In the genomic region with DNA sequence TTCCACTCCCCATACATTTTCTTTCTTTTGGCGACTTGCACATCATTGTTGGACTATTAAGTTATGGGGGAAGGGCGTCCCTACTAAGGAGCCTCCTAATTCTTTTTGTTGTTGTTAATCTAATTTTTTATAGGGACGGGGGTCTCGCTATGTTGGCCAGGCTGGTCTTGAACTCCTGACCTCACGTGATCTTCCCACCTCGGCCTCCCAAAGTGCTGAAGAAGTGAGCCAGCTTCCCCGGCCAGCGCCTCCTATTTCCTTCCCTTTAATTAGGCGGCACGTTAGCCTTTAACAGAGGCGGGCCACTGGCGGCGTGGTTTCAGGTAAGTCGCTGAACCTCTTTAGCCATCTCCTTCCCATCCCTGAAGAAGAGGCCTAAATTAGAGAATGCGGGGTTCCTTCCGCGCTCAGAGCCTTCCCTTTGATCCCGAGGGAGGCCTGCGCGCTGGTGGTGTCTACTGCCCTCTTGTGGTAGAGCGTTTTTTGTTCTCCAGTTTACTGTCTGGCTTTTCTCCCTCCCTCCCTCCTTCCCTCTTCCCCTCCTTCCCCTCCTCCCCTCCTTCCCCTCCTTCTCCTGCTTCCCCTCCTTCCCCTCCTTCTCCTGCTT, we compare ENCODE assay signal across 8 cellular contexts. TPM values are rescaled to one million over a fixed set of nuclear protein-coding genes. Genes with fewer than 3 reads are reported as not detected.
DNase-seq lines count a peak whose midpoint lies in the region; ATAC-seq and TF ChIP-seq lines count a peak whose summit lies in the region.

No MANE protein-coding gene starts in this region.

- H3K36me3 Mint-ChIP-seq in activated naive CD4-positive, alpha-beta T cell treated with anti-CD3 and anti-CD28 coated beads, Interleukin-2, amount 50 U/mL, for 72 hours = no peaks in the 10 kb centered on the region

- ATAC-seq in SK-N-SH treated with all-trans-retinoic acid at 6 μM for 48 hours (peak; percentile 97), HG03045 (IDR thresholded peaks at IDR 0.05; ENCODE audit: unreplicated experiment) (no peak)
- peak; percentile 85 to 94 for ATAC-seq in activated naive CD4-positive, alpha-beta T cell treated with anti-CD3 and anti-CD28 coated beads, Interleukin-2, amount 50 U/mL, for 72 hours

- peak; percentile 82 for DNase-seq in EL
- DNase-seq in NCI-H1092 treated with DMSO at 0.1 percent for 48 hours (lab: John Stamatoyannopoulos, UW) = peak; percentile 79
- DNase-seq in activated naive CD4-positive, alpha-beta T cell treated with anti-CD3 and anti-CD28 coated beads, Interleukin-2, amount 50 U/mL, for 72 hours (ENCODE audit: low spot score in 2 of 2) = peak; percentile 69 to 76
- DNase-seq in head of caudate nucleus = peak; percentile 28 to 87 (median 71)
- peak; percentile 23 to 93 (median 66) for DNase-seq in posterior cingulate gyrus
- DNase-seq in ureter (ENCODE audit: low spot score) = peak; percentile 60

- no peaks in the 10 kb centered on the region for H3K9me3 Mint-ChIP-seq in activated naive CD4-positive, alpha-beta T cell treated with anti-CD3 and anti-CD28 coated beads, Interleukin-2, amount 50 U/mL, for 72 hours

- intact Hi-C loops in head of caudate nucleus (cut with DNase I) = loop anchor here (5.0 kb wide), 1 partner anchor 235 kb away; no protein-coding TSS in a partner anchor
- intact Hi-C loops in posterior cingulate gyrus (cut with DNase I) = loop anchor here (1.0 to 10.0 kb wide), 2 partner anchors 118 to 235 kb away; partner anchors contain the start of gene PER3

- peak overlapping the region in 1 of 2 donors; percentile 24 for H3K27ac Mint-ChIP-seq in activated naive CD4-positive, alpha-beta T cell treated with anti-CD3 and anti-CD28 coated beads, Interleukin-2, amount 50 U/mL, for 72 hours

TF ChIP-seq in SK-N-SH treated with all-trans-retinoic acid at 6 μM for 48 hours, 23 proteins besides CTCF, POLR2A, EP300 and RAD21:
- TF ChIP-seq, protein P1, sequence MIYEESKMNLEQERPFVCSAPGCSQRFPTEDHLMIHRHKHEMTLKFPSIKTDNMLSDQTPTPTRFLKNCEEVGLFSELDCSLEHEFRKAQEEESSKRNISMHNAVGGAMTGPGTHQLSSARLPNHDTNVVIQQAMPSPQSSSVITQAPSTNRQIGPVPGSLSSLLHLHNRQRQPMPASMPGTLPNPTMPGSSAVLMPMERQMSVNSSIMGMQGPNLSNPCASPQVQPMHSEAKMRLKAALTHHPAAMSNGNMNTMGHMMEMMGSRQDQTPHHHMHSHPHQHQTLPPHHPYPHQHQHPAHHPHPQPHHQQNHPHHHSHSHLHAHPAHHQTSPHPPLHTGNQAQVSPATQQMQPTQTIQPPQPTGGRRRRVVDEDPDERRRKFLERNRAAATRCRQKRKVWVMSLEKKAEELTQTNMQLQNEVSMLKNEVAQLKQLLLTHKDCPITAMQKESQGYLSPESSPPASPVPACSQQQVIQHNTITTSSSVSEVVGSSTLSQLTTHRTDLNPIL (CRISPR knock-in tag; IDR thresholded peaks at IDR 0.05; ENCODE audit: low read depth) = no peak
- no peak for TF ChIP-seq POU6F1 (CRISPR knock-in tag; IDR thresholded peaks at IDR 0.05; ENCODE audit: borderline replicate concordance, low read depth)
- TF ChIP-seq ISL1 (CRISPR knock-in tag; IDR thresholded peaks at IDR 0.05) = no peak
- TF ChIP-seq CSRNP3 (CRISPR knock-in tag; IDR thresholded peaks at IDR 0.05) = no peak
- TF ChIP-seq GLIS3 (CRISPR knock-in tag; IDR thresholded peaks at IDR 0.05) = no peak
- TF ChIP-seq ZFP3 (CRISPR knock-in tag; IDR thresholded peaks at IDR 0.05) = no peak
- no peak for TF ChIP-seq ZNF70 (CRISPR knock-in tag; IDR thresholded peaks at IDR 0.05)
- TF ChIP-seq ZFP30 (CRISPR knock-in tag; IDR thresholded peaks at IDR 0.05) = no peak
- TF ChIP-seq BACH2 (CRISPR knock-in tag; IDR thresholded peaks at IDR 0.05; ENCODE audit: borderline replicate concordance) = no peak

RNA-seq across cellular contexts. Expression of gene TNFRSF9, which starts 38.1 kb away (rescaled TPM):
- total RNA-seq in activated naive CD4-positive, alpha-beta T cell treated with anti-CD3 and anti-CD28 coated beads, Interleukin-2, amount 50 U/mL, for 72 hours = 10 to 100 TPM; 10.8 to 66.8 TPM
- 0.18 TPM for total RNA-seq in ureter

RNA-seq across cellular contexts. Expression of gene UTS2, which starts 49.7 kb away (rescaled TPM):
- under 1 TPM in 1 of 2 donors, not detected in 1; 0.14 TPM for total RNA-seq in activated naive CD4-positive, alpha-beta T cell treated with anti-CD3 and anti-CD28 coated beads, Interleukin-2, amount 50 U/mL, for 72 hours
- not detected for total RNA-seq in ureter

RNA-seq across cellular contexts. Expression of gene PARK7, which starts 58.9 kb away (rescaled TPM):
- 100 to 1,000 TPM; 385 to 475 TPM for total RNA-seq in activated naive CD4-positive, alpha-beta T cell treated with anti-CD3 and anti-CD28 coated beads, Interleukin-2, amount 50 U/mL, for 72 hours
- 271 TPM for total RNA-seq in ureter

Comparison
In these comparisons a context has a peak if more than half of its experiments do, and no peak if none do; other contexts are left out.
1. RNA of gene TNFRSF9, which starts 38.1 kb away (total RNA-seq): 10.8 to 66.8 TPM in activated naive CD4-positive, alpha-beta T cell treated with anti-CD3 and anti-CD28 coated beads, Interleukin-2, amount 50 U/mL, for 72 hours; 0.18 TPM in ureter (single experiment); every median in the first group is over 10 times any median in the second.
2. Peak in every context shown above with its lines, with median percentiles within 50 percentile points of each other: DNase-seq.